ENCODE assay signal across 22 cellular contexts in the genomic region with DNA sequence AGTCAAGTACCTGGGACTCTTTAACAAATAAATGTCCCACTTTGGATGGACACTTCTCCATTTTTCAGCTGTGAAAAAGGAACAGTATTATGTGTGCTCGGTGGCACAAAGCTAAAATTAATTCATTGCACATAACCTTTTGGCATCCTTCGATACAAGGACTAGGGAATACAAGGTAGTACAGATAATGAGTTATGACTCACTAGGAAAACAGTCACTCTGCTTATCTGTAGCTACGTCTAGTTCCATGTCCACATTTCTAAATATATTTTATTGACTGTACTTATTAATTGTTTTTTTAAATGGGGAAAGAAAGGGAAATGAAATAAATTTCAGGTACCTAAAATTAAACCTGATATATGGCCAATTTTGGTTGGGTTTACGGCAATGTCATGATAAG. TPM values are rescaled to one million over a fixed set of nuclear protein-coding genes. Genes with fewer than 3 reads are reported as not detected.
DNase-seq lines count a peak whose midpoint lies in the region; ATAC-seq and TF ChIP-seq lines count a peak whose summit lies in the region.
"Had no signal": no experiment of that assay in that cellular context is flagged by ENCODE, and none has a peak within 500 bp of the region (broad histone marks: within the 10 kb centered on the region; RNA-seq: fewer than 3 reads in every experiment).

No MANE protein-coding gene starts in this region.

- H3K4me2 ChIP-seq in PC-3 (ENCODE audit: low read length), result no peak overlapping the region

- POLR2A ChIA-PET in PC-3 (lab: Charles Lee; ENCODE audit: unreplicated experiment), result no interaction called here

- H3K9me2 ChIP-seq in PC-3 (replicated peaks; ENCODE audit: low read length), result no peaks in the 10 kb centered on the region

- H3K4me1 ChIP-seq in PC-3 (ENCODE audit: insufficient read depth, low read length), result no peaks in the 10 kb centered on the region
- H3K4me1 ChIP-seq: gastroesophageal sphincter, sigmoid colon had no signal

- no TSS peak for BruUV-seq in PC-3 (replicated peaks; lab: Mats Ljungman, UMichigan)

- H2AFZ ChIP-seq in PC-3 (ENCODE audit: low read length), result no peak overlapping the region

- no peak overlapping the region for H3K4me3 ChIP-seq in PC-3 (ENCODE audit: low read length)
- H3K4me3 ChIP-seq: gastroesophageal sphincter, sigmoid colon had no signal

- H3K27ac ChIP-seq in PC-3 (ENCODE audit: low read length), result no peak overlapping the region
- H3K27ac ChIP-seq: brain microvascular endothelial cell, gastroesophageal sphincter, sigmoid colon had no signal

- no peak overlapping the region for H3K9ac ChIP-seq in PC-3 (ENCODE audit: low read length)

- no peak for ATAC-seq in PC-3
- ATAC-seq in left colon, result peak; percentile 74
- ATAC-seq in HG02840 (IDR thresholded peaks at IDR 0.05; ENCODE audit: low FRiP score, unreplicated experiment), result no peak
- ATAC-seq: effector memory CD8-positive, alpha-beta T cell; esophagus mucosa; gastroesophageal sphincter had no signal

- TF ChIP-seq CTCF in PC-3 (conservative IDR thresholded peaks at IDR 0.05; ENCODE audit: low read depth, low read length), result no peak

- H3K79me2 ChIP-seq in PC-3 (ENCODE audit: low read length), result no peaks in the 10 kb centered on the region

- CTCF ChIA-PET in PC-3 (lab: Charles Lee), result no interaction called here

- H3F3A ChIP-seq in PC-3 (ENCODE audit: low read length, unreplicated experiment), result no peaks in the 10 kb centered on the region

- intact Hi-C loops in PC-3 (cut with micrococcal nuclease), result no loop called here
- intact Hi-C loops in left colon (cut with DNase I, micrococcal nuclease), result no loop called here

- H3K27me3 ChIP-seq in PC-3 (ENCODE audit: low read length), result peaks cover 52% of the 10 kb centered on the region
- H3K27me3 ChIP-seq: sigmoid colon had no signal

- H4K20me1 ChIP-seq in PC-3 (ENCODE audit: low read length), result no peaks in the 10 kb centered on the region

- H3K36me3 ChIP-seq in PC-3 (ENCODE audit: low read depth, low read length), result no peaks in the 10 kb centered on the region
- H3K36me3 ChIP-seq: brain microvascular endothelial cell, gastroesophageal sphincter, sigmoid colon had no signal

- no peaks in the 10 kb centered on the region for H3K9me3 ChIP-seq in PC-3 (ENCODE audit: low read length)
- H3K9me3 ChIP-seq: gastroesophageal sphincter, sigmoid colon had no signal

- peak; percentile 2 for DNase-seq in DMS53 treated with DMSO at 0.1 percent for 48 hours (lab: John Stamatoyannopoulos, UW; ENCODE audit: unreplicated experiment)
- DNase-seq in PC-3, result peak; percentile 15
- peak; percentile 28 to 63 for DNase-seq in dermis microvascular lymphatic vessel endothelial cell (ENCODE audit: low read depth in 2 of 2)
- DNase-seq in left colon, result no peak
- DNase-seq in superior temporal gyrus (ENCODE audit: extremely low spot score), result no peak
- DNase-seq in NCI-H2107 (lab: John Stamatoyannopoulos, UW), result no peak
- no peak for DNase-seq in activated CD4-positive, alpha-beta T cell treated with anti-CD3 and anti-CD28 coated beads, Interleukin-2, amount 50 U/mL, for 4 hours
- DNase-seq: activated B cell treated with CpG ODN at 0.5 μM for 24 hours; activated CD4-positive, alpha-beta memory T cell treated with anti-CD3 and anti-CD28 coated beads, Interleukin-2, amount 10 ng/mL, durations not matched to agents 7 days and 5 days; activated effector memory CD4-positive, alpha-beta T cell treated with anti-CD3 and anti-CD28 coated beads, Interleukin-2, amount 50 U/mL, for 16 hours; activated T-cell treated with anti-CD3 and anti-CD28 coated beads for 4 hours; brain microvascular endothelial cell; effector memory CD8-positive, alpha-beta T cell; HCEC 1CT; NCI-H1694; NCI-H69; posterior cingulate gyrus; sigmoid colon; T-helper 9 cell had no signal

RNA-seq across cellular contexts. Expression of a gene that starts 35.2 kb away (rescaled TPM):
- total RNA-seq in PC-3 (2014; rRNA removed), result 8.6 and 8.8 TPM in 2 replicates
- total RNA-seq in dermis microvascular lymphatic vessel endothelial cell, result 8.2 and 10.6 TPM in 2 replicates
- total RNA-seq in left colon, result 10 to 100 TPM; 12.7 to 15.6 TPM

Comparison
In these comparisons a context has a peak if more than half of its experiments do, and no peak if none do; other contexts are left out.
1. DNase-seq: peak in DMS53 treated with DMSO at 0.1 percent for 48 hours (single experiment), PC-3 (single experiment) and dermis microvascular lymphatic vessel endothelial cell (2 of 2); none in left colon (0 of 2), superior temporal gyrus (single experiment), NCI-H2107 (single experiment) and activated CD4-positive, alpha-beta T cell treated with anti-CD3 and anti-CD28 coated beads, Interleukin-2, amount 50 U/mL, for 4 hours (0 of 2).